In the genomic region with DNA sequence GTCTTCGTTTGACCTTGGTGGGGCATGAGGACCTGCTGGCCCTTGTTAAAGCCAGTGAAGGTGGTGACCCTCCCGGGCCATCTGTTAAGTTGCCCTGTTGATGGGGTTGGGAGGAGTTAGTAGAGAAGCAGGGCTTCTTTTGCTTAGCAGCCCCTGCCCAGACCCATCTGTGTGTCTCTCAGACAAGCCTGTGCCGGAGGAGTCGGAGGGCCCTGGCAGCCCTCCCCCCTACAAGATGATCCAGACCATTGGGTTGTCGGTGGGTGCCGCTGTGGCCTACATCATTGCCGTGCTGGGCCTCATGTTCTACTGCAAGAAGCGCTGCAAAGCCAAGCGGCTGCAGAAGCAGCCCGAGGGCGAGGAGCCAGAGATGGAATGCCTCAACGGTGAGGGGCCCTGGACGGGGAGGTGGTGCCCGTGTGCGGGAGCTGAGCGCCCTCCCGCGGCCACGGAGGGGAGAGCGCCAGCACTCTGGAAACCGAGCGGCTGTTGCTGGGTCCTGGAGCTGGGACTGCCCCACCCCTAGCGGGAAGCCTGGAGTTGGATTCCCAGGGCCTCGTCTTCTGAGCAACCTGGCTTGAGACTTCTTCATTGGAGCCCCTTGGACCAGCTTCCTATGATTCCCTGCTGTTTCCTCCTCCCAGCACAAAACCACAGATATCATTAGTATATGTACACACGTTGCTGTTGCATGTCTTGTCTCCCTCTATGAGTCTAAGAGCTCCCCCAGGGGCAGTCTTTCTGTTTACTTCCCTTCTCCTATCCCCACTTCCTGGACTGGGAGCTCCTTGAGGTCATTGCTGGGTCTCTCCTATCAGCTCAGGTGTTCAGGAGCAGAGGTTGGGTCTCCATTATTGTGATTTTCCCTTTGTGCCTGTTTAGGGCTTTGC, we compare ENCODE assay signal across 1 cellular context.
A peak's percentile ranks its signal among the peaks of the same experiment; 100 is the strongest.
TF ChIP-seq lines count a peak whose summit lies in the region.

No MANE protein-coding gene starts in this region.

TF ChIP-seq in GM23338, 12 proteins besides CTCF, POLR2A, EP300 and RAD21:
- TF ChIP-seq, protein P1, sequence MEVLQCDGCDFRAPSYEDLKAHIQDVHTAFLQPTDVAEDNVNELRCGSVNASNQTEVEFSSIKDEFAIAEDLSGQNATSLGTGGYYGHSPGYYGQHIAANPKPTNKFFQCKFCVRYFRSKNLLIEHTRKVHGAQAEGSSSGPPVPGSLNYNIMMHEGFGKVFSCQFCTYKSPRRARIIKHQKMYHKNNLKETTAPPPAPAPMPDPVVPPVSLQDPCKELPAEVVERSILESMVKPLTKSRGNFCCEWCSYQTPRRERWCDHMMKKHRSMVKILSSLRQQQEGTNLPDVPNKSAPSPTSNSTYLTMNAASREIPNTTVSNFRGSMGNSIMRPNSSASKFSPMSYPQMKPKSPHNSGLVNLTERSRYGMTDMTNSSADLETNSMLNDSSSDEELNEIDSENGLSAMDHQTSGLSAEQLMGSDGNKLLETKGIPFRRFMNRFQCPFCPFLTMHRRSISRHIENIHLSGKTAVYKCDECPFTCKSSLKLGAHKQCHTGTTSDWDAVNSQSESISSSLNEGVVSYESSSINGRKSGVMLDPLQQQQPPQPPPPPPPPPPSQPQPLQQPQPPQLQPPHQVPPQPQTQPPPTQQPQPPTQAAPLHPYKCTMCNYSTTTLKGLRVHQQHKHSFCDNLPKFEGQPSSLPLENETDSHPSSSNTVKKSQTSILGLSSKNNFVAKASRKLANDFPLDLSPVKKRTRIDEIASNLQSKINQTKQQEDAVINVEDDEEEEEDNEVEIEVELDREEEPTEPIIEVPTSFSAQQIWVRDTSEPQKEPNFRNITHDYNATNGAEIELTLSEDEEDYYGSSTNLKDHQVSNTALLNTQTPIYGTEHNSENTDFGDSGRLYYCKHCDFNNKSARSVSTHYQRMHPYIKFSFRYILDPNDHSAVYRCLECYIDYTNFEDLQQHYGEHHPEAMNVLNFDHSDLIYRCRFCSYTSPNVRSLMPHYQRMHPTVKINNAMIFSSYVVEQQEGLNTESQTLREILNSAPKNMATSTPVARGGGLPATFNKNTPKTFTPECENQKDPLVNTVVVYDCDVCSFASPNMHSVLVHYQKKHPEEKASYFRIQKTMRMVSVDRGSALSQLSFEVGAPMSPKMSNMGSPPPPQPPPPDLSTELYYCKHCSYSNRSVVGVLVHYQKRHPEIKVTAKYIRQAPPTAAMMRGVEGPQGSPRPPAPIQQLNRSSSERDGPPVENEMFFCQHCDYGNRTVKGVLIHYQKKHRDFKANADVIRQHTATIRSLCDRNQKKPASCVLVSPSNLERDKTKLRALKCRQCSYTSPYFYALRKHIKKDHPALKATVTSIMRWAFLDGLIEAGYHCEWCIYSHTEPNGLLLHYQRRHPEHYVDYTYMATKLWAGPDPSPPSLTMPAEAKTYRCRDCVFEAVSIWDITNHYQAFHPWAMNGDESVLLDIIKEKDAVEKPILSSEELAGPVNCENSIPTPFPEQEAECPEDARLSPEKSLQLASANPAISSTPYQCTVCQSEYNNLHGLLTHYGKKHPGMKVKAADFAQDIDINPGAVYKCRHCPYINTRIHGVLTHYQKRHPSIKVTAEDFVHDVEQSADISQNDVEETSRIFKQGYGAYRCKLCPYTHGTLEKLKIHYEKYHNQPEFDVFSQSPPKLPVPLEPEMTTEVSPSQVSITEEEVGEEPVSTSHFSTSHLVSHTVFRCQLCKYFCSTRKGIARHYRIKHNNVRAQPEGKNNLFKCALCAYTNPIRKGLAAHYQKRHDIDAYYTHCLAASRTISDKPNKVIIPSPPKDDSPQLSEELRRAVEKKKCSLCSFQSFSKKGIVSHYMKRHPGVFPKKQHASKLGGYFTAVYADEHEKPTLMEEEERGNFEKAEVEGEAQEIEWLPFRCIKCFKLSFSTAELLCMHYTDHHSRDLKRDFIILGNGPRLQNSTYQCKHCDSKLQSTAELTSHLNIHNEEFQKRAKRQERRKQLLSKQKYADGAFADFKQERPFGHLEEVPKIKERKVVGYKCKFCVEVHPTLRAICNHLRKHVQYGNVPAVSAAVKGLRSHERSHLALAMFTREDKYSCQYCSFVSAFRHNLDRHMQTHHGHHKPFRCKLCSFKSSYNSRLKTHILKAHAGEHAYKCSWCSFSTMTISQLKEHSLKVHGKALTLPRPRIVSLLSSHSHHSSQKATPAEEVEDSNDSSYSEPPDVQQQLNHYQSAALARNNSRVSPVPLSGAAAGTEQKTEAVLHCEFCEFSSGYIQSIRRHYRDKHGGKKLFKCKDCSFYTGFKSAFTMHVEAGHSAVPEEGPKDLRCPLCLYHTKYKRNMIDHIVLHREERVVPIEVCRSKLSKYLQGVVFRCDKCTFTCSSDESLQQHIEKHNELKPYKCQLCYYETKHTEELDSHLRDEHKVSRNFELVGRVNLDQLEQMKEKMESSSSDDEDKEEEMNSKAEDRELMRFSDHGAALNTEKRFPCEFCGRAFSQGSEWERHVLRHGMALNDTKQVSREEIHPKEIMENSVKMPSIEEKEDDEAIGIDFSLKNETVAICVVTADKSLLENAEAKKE (CRISPR knock-in tag; IDR thresholded peaks at IDR 0.05): no peak
- no peak for TF ChIP-seq JUNB (IDR thresholded peaks at IDR 0.05; ENCODE audit: unreplicated experiment)
- TF ChIP-seq CREB1 (CRISPR knock-in tag; IDR thresholded peaks at IDR 0.05; ENCODE audit: low read depth): no peak
- no peak for TF ChIP-seq ZNF114 (CRISPR knock-in tag; IDR thresholded peaks at IDR 0.05)
- no peak for TF ChIP-seq ZNF331 (CRISPR knock-in tag; IDR thresholded peaks at IDR 0.05; ENCODE audit: low read depth)
- TF ChIP-seq POLR2AphosphoS5 (IDR thresholded peaks at IDR 0.05; ENCODE audit: low read depth): 0 out of 2 replicates have a peak, but pooled peaks have one; percentile 28
TF ChIP-seq in GM23338: peak in this region for 1.
